Comparison of ENCODE assay signal across 21 cellular contexts in genomic region chr14:91927216-91927615, GRCh38. TPM values are rescaled to one million over a fixed set of nuclear protein-coding genes. Genes with fewer than 3 reads are reported as not detected.
A peak's percentile ranks its signal among the peaks of the same experiment; 100 is the strongest.
DNase-seq lines count a peak whose midpoint lies in the region; ATAC-seq and TF ChIP-seq lines count a peak whose summit lies in the region.
"Had no signal": no experiment of that assay in that cellular context is flagged by ENCODE, and none has a peak within 500 bp of the region (broad histone marks: within the 10 kb centered on the region; RNA-seq: fewer than 3 reads in every experiment).

No MANE protein-coding gene starts in this region.

- no peaks in the 10 kb centered on the region for H3K9me2 ChIP-seq in hepatocyte (replicated peaks; ENCODE audit: insufficient read depth)

- TF ChIP-seq POLR2A in IMR-90 (IDR thresholded peaks at IDR 0.05; ENCODE audit: low read depth, low read length) (no peak), esophagus squamous epithelium (IDR thresholded peaks at IDR 0.05) (no peak)

- H3K4me2 ChIP-seq in IMR-90 (ENCODE audit: low read depth, low read length) (no peak overlapping the region), hepatocyte (no peak overlapping the region)
- H3K4me2 ChIP-seq: BLaER1 had no signal

- no peak overlapping the region for H3K56ac ChIP-seq in IMR-90 (ENCODE audit: extremely low read depth, insufficient read depth, low read length)

- CTCF ChIA-PET in IMR-90 (lab: Yijun Ruan, JAX), result no interaction called here

- H3K4me3 ChIP-seq in IMR-90 (ENCODE audit: insufficient read depth, low read depth, low read length) (no peak overlapping the region), hepatocyte (no peak overlapping the region), esophagus squamous epithelium (no peak overlapping the region)
- H3K4me3 ChIP-seq: BLaER1, SJSA1 had no signal

- peak; percentile 24; the same call in 1 of the 2 replicates for ATAC-seq in IMR-90 (ENCODE audit: low read depth)

- peaks cover 13% of the 10 kb centered on the region; the same call in 1 of the 2 replicates for H3K9me1 ChIP-seq in IMR-90 (ENCODE audit: insufficient read depth, low read length)

- no peak overlapping the region for H2AK5ac ChIP-seq in IMR-90 (ENCODE audit: low read depth, low read length)

- H3K4me1 ChIP-seq in IMR-90 (ENCODE audit: control insufficient read depth, insufficient read depth, low read length) (peaks cover 6% of the 10 kb centered on the region), hepatocyte (ENCODE audit: insufficient read depth) (peaks cover 13% of the 10 kb centered on the region), esophagus squamous epithelium (peaks cover 0 to 18% (median 0%) of the 10 kb centered on the region in 3 donors)
- H3K4me1 ChIP-seq: SJSA1 had no signal

- POLR2A ChIA-PET in IMR-90 (lab: Charles Lee; ENCODE audit: unreplicated experiment), result no interaction called here

- no peak overlapping the region for H3K14ac ChIP-seq in IMR-90 (replicated peaks; ENCODE audit: low read depth, low read length)

- peaks cover 55% of the 10 kb centered on the region for H3K36me3 ChIP-seq in IMR-90 (ENCODE audit: control insufficient read depth, insufficient read depth, low read length)
- H3K36me3 ChIP-seq in hepatocyte (replicated peaks; ENCODE audit: insufficient read depth, low read depth), result no peaks in the 10 kb centered on the region
- no peaks in the 10 kb centered on the region for H3K36me3 ChIP-seq in esophagus squamous epithelium
- H3K36me3 ChIP-seq: BLaER1, SJSA1 had no signal

- no peak overlapping the region for H4K91ac ChIP-seq in IMR-90 (ENCODE audit: insufficient read depth, low read depth, low read length)

- H3K9me3 ChIP-seq in IMR-90 (ENCODE audit: control insufficient read depth, insufficient read depth, low read length), result no peaks in the 10 kb centered on the region
- H3K9me3 ChIP-seq in hepatocyte (ENCODE audit: low read depth), result no peaks in the 10 kb centered on the region
- H3K9me3 ChIP-seq in esophagus squamous epithelium, result no peaks in the 10 kb centered on the region
- H3K9me3 ChIP-seq: BLaER1, Caco-2, SJSA1 had no signal

- no peak overlapping the region for H4K8ac ChIP-seq in IMR-90 (ENCODE audit: low read depth in 2 of 2, low read length in 2 of 2)

- DNase-seq in IMR-90, result peak; percentile 11
- peak in 3 of 61 donors; percentile 2 to 22 (median 13) for DNase-seq in caudate nucleus (lab: John Stamatoyannopoulos, UW)
- DNase-seq in hepatocyte (ENCODE audit: low spot score), result peak; percentile 32
- DNase-seq in kidney tubule cell (ENCODE audit: low spot score), result no peak
- no peak for DNase-seq in NCI-H2081 (lab: John Stamatoyannopoulos, UW)
- no peak for DNase-seq in esophagus squamous epithelium (lab: John Stamatoyannopoulos, UW)
- DNase-seq: Caco-2; CD4-positive, alpha-beta memory T cell; DMS 273 treated with DMSO at 0.1 percent for 48 hours; DMS79 treated with DMSO at 0.1 percent for 48 hours; MV-4-11; NCI-H1105 treated with DMSO at 0.1 percent for 48 hours; NCI-H1694; NCI-H2081 treated with DMSO at 0.1 percent for 48 hours; NCI-H2171 treated with DMSO at 0.1 percent for 48 hours; NCI-H446; NCI-H526 had no signal

- no peaks in the 10 kb centered on the region for H3K27me3 ChIP-seq in IMR-90 (ENCODE audit: control insufficient read depth, insufficient read depth, low read length)
- H3K27me3 ChIP-seq in hepatocyte, result no peaks in the 10 kb centered on the region
- H3K27me3 ChIP-seq in esophagus squamous epithelium, result no peaks in the 10 kb centered on the region
- H3K27me3 ChIP-seq: BLaER1, SJSA1 had no signal

- no peak overlapping the region for H2BK20ac ChIP-seq in IMR-90 (ENCODE audit: low read depth, low read length)

- H3K9ac ChIP-seq in IMR-90 (ENCODE audit: low read depth, low read length), result no peak overlapping the region
- H3K9ac ChIP-seq: BLaER1 had no signal

- no CpG with 5 or more reads among the region's 3 CpGs for WGBS in IMR-90 (ENCODE audit: extremely low coverage in 2 of 2, insufficient read length in 1 of 2), 2 experiments
- 57% methylated on average over 3 of the region's 3 CpGs for WGBS in hepatocyte (ENCODE audit: low lambda C conversion rate, missing lambda C conversion rate)
- WGBS in esophagus squamous epithelium, 2 donors, result 70 to 72% methylated on average over 3 of the region's 3 CpGs

- intact Hi-C loops in IMR-90 (cut with micrococcal nuclease), result no loop called here
- intact Hi-C loops in esophagus squamous epithelium (cut with DNase I), result no loop called here

- H2BK5ac ChIP-seq in IMR-90 (ENCODE audit: low read depth, low read length, poor library complexity, severe bottlenecking), result no peak overlapping the region

- H3K79me1 ChIP-seq in IMR-90 (ENCODE audit: low read depth in 1 of 2, low read length in 2 of 2), result peaks cover 9 to 65% of the 10 kb centered on the region in 2 experiments

- BruUV-seq in IMR-90 (replicated peaks; lab: Mats Ljungman, UMichigan), result no TSS peak

- TF ChIP-seq CTCF in IMR-90 (conservative IDR thresholded peaks at IDR 0.05; ENCODE audit: low read depth, low read length), result no peak
- no peak for TF ChIP-seq CTCF in hepatocyte (IDR thresholded peaks at IDR 0.05; ENCODE audit: poor library complexity)
- TF ChIP-seq CTCF in esophagus squamous epithelium (IDR thresholded peaks at IDR 0.05), result no peak

- H2AK9ac ChIP-seq in IMR-90 (replicated peaks; ENCODE audit: low read depth, low read length, poor library complexity), result no peak overlapping the region

- H3K27ac ChIP-seq in IMR-90 (ENCODE audit: insufficient read depth, low read length), result no peak overlapping the region
- peak overlapping the region; percentile 38 for H3K27ac ChIP-seq in caudate nucleus (ENCODE audit: low read depth, low read length)
- H3K27ac ChIP-seq in hepatocyte, result peak overlapping the region; percentile 36
- H3K27ac ChIP-seq in temporal lobe (ENCODE audit: low read depth, low read length), result peak overlapping the region; percentile 40
- H3K27ac ChIP-seq in esophagus squamous epithelium, result no peak overlapping the region
- H3K27ac ChIP-seq: BLaER1, SJSA1 had no signal

- H3K18ac ChIP-seq in IMR-90 (ENCODE audit: low read depth, low read length), result no peak overlapping the region

- H3K23ac ChIP-seq in IMR-90 (ENCODE audit: low read depth, low read length), result no peak overlapping the region

- no peak overlapping the region for H2BK15ac ChIP-seq in IMR-90 (ENCODE audit: low read depth, low read length)

- dilution Hi-C loops in IMR-90 (cut with HindIII; ENCODE audit: low sequenced_read_pairs, unreplicated experiment), result no loop called here

- H3K79me2 ChIP-seq in hepatocyte, result no peaks in the 10 kb centered on the region

- peaks cover 36% of the 10 kb centered on the region for H4K20me1 ChIP-seq in IMR-90 (ENCODE audit: insufficient read depth, low read length)
- peaks cover 3% of the 10 kb centered on the region for H4K20me1 ChIP-seq in hepatocyte (ENCODE audit: insufficient read depth, poor library complexity, severe bottlenecking)
- H4K20me1 ChIP-seq: BLaER1 had no signal

- H2AFZ ChIP-seq in IMR-90 (replicated peaks; ENCODE audit: low read length, poor library complexity), result no peak overlapping the region
- H2AFZ ChIP-seq in hepatocyte, result no peak overlapping the region

- no peak overlapping the region for H4K5ac ChIP-seq in IMR-90 (ENCODE audit: low read depth, low read length)

- H2BK120ac ChIP-seq in IMR-90 (ENCODE audit: low read depth, low read length), result no peak overlapping the region

- in situ Hi-C loops in IMR-90 (cut with MboI; ENCODE audit: low sequenced_read_pairs), result no loop called here

- TF ChIP-seq RAD21 in IMR-90 (IDR thresholded peaks at IDR 0.05; ENCODE audit: low read length), result no peak

- no peak overlapping the region for H3K4ac ChIP-seq in IMR-90 (ENCODE audit: low read depth, low read length)

TF ChIP-seq in IMR-90, 13 proteins besides CTCF, POLR2A, EP300 and RAD21 (continues in another document):
- no peak for TF ChIP-seq BHLHE40 (IDR thresholded peaks at IDR 0.05; ENCODE audit: low read depth, low read length)
- no peak for TF ChIP-seq CHD1 (IDR thresholded peaks at IDR 0.05; ENCODE audit: low read depth, low read length)
- TF ChIP-seq ELK1 (IDR thresholded peaks at IDR 0.05; ENCODE audit: borderline replicate concordance, low read depth, low read length), result no peak
- TF ChIP-seq NFE2L2 (IDR thresholded peaks at IDR 0.05; ENCODE audit: low read depth, low read length), result no peak
- no peak for TF ChIP-seq MAZ (IDR thresholded peaks at IDR 0.05; ENCODE audit: borderline replicate concordance, low read depth, low read length)
- no peak for TF ChIP-seq RCOR1 (IDR thresholded peaks at IDR 0.05; ENCODE audit: insufficient replicate concordance, low read length)
- no peak for TF ChIP-seq MXI1 (IDR thresholded peaks at IDR 0.05; ENCODE audit: borderline replicate concordance, low read depth, low read length)
- no peak for TF ChIP-seq SMC3 (IDR thresholded peaks at IDR 0.05; ENCODE audit: low read depth, low read length)
- no peak for TF ChIP-seq FOS (IDR thresholded peaks at IDR 0.05; ENCODE audit: low read depth, low read length)

RNA-seq across cellular contexts. Expression of gene FBLN5, which starts 20.3 kb away (rescaled TPM):
- 9.7 and 10.6 TPM in 2 replicates for total RNA-seq in IMR-90 (2012; rRNA removed)
- 68.1 and 76.4 TPM in 2 replicates for polyA plus RNA-seq in IMR-90 (2012; rRNA removed)
- polyA plus RNA-seq in IMR-90 (2012; cell fraction: cytosol; rRNA removed), result 70.9 and 119 TPM in 2 replicates
- polyA plus RNA-seq in IMR-90 (2012; cell fraction: nucleus; rRNA removed; ENCODE audit: low replicate concordance), result 25.1 and 44.9 TPM in 2 replicates
- total RNA-seq in hepatocyte, result 115 and 157 TPM in 2 replicates
- polyA plus RNA-seq in hepatocyte, result 337 and 359 TPM in 2 replicates
- total RNA-seq in temporal lobe, result 3.2 TPM
- total RNA-seq in esophagus squamous epithelium, result 10 to 100 TPM in 2 of 4 donors, 1 to 10 TPM in 2; 1.2 to 83.5 (median 8.0) TPM
- total RNA-seq: M059J had no signal

RNA-seq across cellular contexts. Expression of gene TC2N, which starts 59.9 kb away (rescaled TPM):
- total RNA-seq in IMR-90 (2012; rRNA removed) (under 0.01 and 0.18 TPM in 2 replicates), hepatocyte (72.6 and 77.2 TPM in 2 replicates), temporal lobe (4.4 TPM), esophagus squamous epithelium (10 to 100 TPM; 32.4 to 48.9 (median 44.7) TPM)
- polyA plus RNA-seq in IMR-90 (2012; rRNA removed) (0.03 and 0.04 TPM in 2 replicates), hepatocyte (19.1 and 22.0 TPM in 2 replicates)
- polyA plus RNA-seq in IMR-90 (2012; cell fraction: cytosol; rRNA removed), result not detected in 2 replicates
- polyA plus RNA-seq in IMR-90 (2012; cell fraction: nucleus; rRNA removed; ENCODE audit: low replicate concordance), result 0.08 TPM in 1 of 2 replicates, not detected in the other
- total RNA-seq: M059J had no signal

Comparison
In these comparisons a context has a peak if more than half of its experiments do, and no peak if none do; other contexts are left out.
1. DNase-seq: peak in IMR-90 (single experiment) and hepatocyte (single experiment); none in kidney tubule cell (single experiment), NCI-H2081 (0 of 2) and esophagus squamous epithelium (single experiment).
2. H3K27ac ChIP-seq: peak in caudate nucleus (single experiment), hepatocyte (single experiment) and temporal lobe (single experiment); none in IMR-90 (single experiment) and esophagus squamous epithelium (0 of 4).